8 cellular contexts compared by ENCODE assay signal in genomic region chrX:1593286-1594271, GRCh38. TPM values are rescaled to one million over a fixed set of nuclear protein-coding genes. Genes with fewer than 3 reads are reported as not detected.
DNase-seq lines count a peak whose midpoint lies in the region; ATAC-seq and TF ChIP-seq lines count a peak whose summit lies in the region.

No MANE protein-coding gene starts in this region.

- DNase-seq in activated naive CD4-positive, alpha-beta T cell (lab: John Stamatoyannopoulos, UW), result no peak
- DNase-seq in ascending aorta (ENCODE audit: low spot score in 2 of 2) (no peak), right lobe of liver (peak in 1 of 3 donors; percentile 56), thoracic aorta (ENCODE audit: low spot score) (no peak), dermis blood vessel endothelial cell (no peak), occipital lobe (lab: John Stamatoyannopoulos, UW) (no peak), pons (ENCODE audit: low spot score) (no peak)

- H3K4me3 Mint-ChIP-seq in activated naive CD4-positive, alpha-beta T cell treated with anti-CD3 and anti-CD28 coated beads, Interleukin-2, amount 50 U/mL, for 24 hours, result peak overlapping the region; percentile 92

- intact Hi-C loops in ascending aorta (cut with DNase I), result loop anchor here (5.0 kb wide), 3 partner anchors 904 to 1206 kb away; partner anchors contain the start of genes CD99 and PPP2R3B
- intact Hi-C loops in right lobe of liver (cut with DNase I), result no loop called here

- no peak for TF ChIP-seq POLR2A in right lobe of liver (IDR thresholded peaks at IDR 0.05)

- WGBS in right lobe of liver (ENCODE audit: insufficient coverage, low coverage, low lambda C conversion rate, missing lambda C conversion rate), result 36% methylated on average over 5 of the region's 60 CpGs

- no peaks in the 10 kb centered on the region for H3K27me3 Mint-ChIP-seq in activated naive CD4-positive, alpha-beta T cell treated with anti-CD3 and anti-CD28 coated beads, Interleukin-2, amount 50 U/mL, for 24 hours

- peaks cover 25% of the 10 kb centered on the region for H3K4me1 Mint-ChIP-seq in activated naive CD4-positive, alpha-beta T cell treated with anti-CD3 and anti-CD28 coated beads, Interleukin-2, amount 50 U/mL, for 24 hours

- H3K36me3 ChIP-seq in ascending aorta (peaks cover 46 to 52% of the 10 kb centered on the region in 2 donors), right lobe of liver (peaks cover 0 to 45% (median 32%) of the 10 kb centered on the region in 4 donors), thoracic aorta (peaks cover 46% of the 10 kb centered on the region)

- no peak overlapping the region for H3K27ac ChIP-seq in ascending aorta
- H3K27ac ChIP-seq in right lobe of liver, result no peak overlapping the region
- no peak overlapping the region for H3K27ac ChIP-seq in thoracic aorta

- peaks cover 6% of the 10 kb centered on the region for H3K36me3 Mint-ChIP-seq in activated naive CD4-positive, alpha-beta T cell treated with anti-CD3 and anti-CD28 coated beads, Interleukin-2, amount 50 U/mL, for 24 hours

- ATAC-seq in right lobe of liver, result no peak
- ATAC-seq in thoracic aorta (ENCODE audit: insufficient number of reproducible peaks, low FRiP score, low read depth), result no peak

- peaks cover 0 to 9% of the 10 kb centered on the region in 2 donors for H3K4me1 ChIP-seq in ascending aorta
- H3K4me1 ChIP-seq in right lobe of liver, result peaks cover 0 to 8% (median 0%) of the 10 kb centered on the region in 4 donors
- H3K4me1 ChIP-seq in thoracic aorta (ENCODE audit: control insufficient read depth in 1 of 2, low read depth in 2 of 2), result peaks cover 13 to 17% of the 10 kb centered on the region in 2 donors

- no peak for TF ChIP-seq CTCF in ascending aorta (IDR thresholded peaks at IDR 0.05)
- TF ChIP-seq CTCF in right lobe of liver (IDR thresholded peaks at IDR 0.05), result no peak
- no peak for TF ChIP-seq CTCF in thoracic aorta (IDR thresholded peaks at IDR 0.05)

- H3K27me3 ChIP-seq in ascending aorta (no peaks in the 10 kb centered on the region), right lobe of liver (no peaks in the 10 kb centered on the region), thoracic aorta (replicated peaks; ENCODE audit: insufficient read depth) (no peaks in the 10 kb centered on the region)

- H3K4me3 ChIP-seq in ascending aorta (peak overlapping the region; percentile 97 to 98), right lobe of liver (peak overlapping the region in 2 of 3 donors; percentile 72 to 74), thoracic aorta (peak overlapping the region; percentile 93)

- H3K27ac Mint-ChIP-seq in activated naive CD4-positive, alpha-beta T cell treated with anti-CD3 and anti-CD28 coated beads, Interleukin-2, amount 50 U/mL, for 24 hours, result peak overlapping the region; percentile 65

- H3K9me3 ChIP-seq in ascending aorta, result no peaks in the 10 kb centered on the region
- no peaks in the 10 kb centered on the region for H3K9me3 ChIP-seq in right lobe of liver
- no peaks in the 10 kb centered on the region for H3K9me3 ChIP-seq in thoracic aorta

- no peaks in the 10 kb centered on the region for H3K9me3 Mint-ChIP-seq in activated naive CD4-positive, alpha-beta T cell treated with anti-CD3 and anti-CD28 coated beads, Interleukin-2, amount 50 U/mL, for 24 hours

RNA-seq across cellular contexts. Expression of gene AKAP17A, which starts 2.2 kb away (rescaled TPM):
- total RNA-seq in ascending aorta (74.0 TPM), right lobe of liver (10 to 100 TPM; 15.1 to 33.2 (median 24.0) TPM), thoracic aorta (10 to 100 TPM; 53.3 to 71.5 TPM), dermis blood vessel endothelial cell (33.0 and 36.1 TPM in 2 replicates), occipital lobe (11.5 TPM)

RNA-seq across cellular contexts. Expression of gene ASMT, which starts 21.3 kb away (rescaled TPM):
- 37.5 TPM for total RNA-seq in ascending aorta
- under 1 TPM in 1 of 6 experiments, not detected in 5; 0.13 TPM for total RNA-seq in right lobe of liver
- total RNA-seq in thoracic aorta, result not detected
- total RNA-seq in dermis blood vessel endothelial cell, result not detected in 2 replicates
- 0.62 TPM for total RNA-seq in occipital lobe

RNA-seq across cellular contexts. Expression of gene P2RY8, which starts 56.6 kb away (rescaled TPM):
- total RNA-seq in ascending aorta (2.2 TPM), right lobe of liver (under 1 TPM; 0.37 to 0.87 (median 0.73) TPM), thoracic aorta (1 to 10 TPM; 4.0 to 4.2 TPM), dermis blood vessel endothelial cell (0.17 and 0.79 TPM in 2 replicates), occipital lobe (0.16 TPM)

Comparison
In these comparisons a context has a peak if more than half of its experiments do, and no peak if none do; other contexts are left out.
1. RNA of gene ASMT, which starts 21.3 kb away (total RNA-seq): 37.5 TPM in ascending aorta (single experiment); 0.62 TPM in occipital lobe (single experiment), not detected in thoracic aorta, 0.13 TPM in right lobe of liver and not detected in dermis blood vessel endothelial cell; every median in the first group is over 10 times any median in the second.
2. Peak in every context shown above with its lines, with median percentiles within 50 percentile points of each other: H3K4me3 ChIP-seq.